1 cellular context compared by ENCODE assay signal in the genomic region with DNA sequence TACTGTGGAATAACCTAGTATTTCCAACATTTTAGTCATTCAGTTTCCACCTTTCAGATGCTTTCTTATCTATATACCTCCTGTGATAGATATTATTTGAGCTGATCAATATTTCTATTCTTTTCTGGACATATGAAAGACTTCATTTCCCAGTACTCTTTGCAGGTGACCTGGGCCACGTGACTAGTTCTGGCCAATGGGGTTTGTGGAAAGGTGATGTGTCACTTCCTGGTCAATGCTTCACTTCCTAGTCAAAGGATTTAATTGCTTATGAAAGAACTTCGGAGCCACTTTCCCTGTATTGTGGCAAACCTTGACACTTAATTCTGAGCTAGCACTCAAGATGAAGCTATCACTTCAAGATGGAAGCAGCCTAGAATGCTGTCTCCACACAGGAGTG.
A peak's percentile ranks its signal among the peaks of the same experiment; 100 is the strongest.
TF ChIP-seq lines count a peak whose summit lies in the region.

No MANE protein-coding gene starts in this region.

TF ChIP-seq in HepG2, 621 proteins besides CTCF, POLR2A, EP300 and RAD21 (continued from another document):
- TF ChIP-seq CREB1 (IDR thresholded peaks at IDR 0.05) (no peak), CREB1 (CRISPR knock-in tag; IDR thresholded peaks at IDR 0.05) (peak; percentile 25; the same call in 1 of the 2 replicates), ZNF205 (CRISPR knock-in tag; IDR thresholded peaks at IDR 0.05) (no peak)
